Comparison of ENCODE assay signal across 23 cellular contexts in the genomic region with DNA sequence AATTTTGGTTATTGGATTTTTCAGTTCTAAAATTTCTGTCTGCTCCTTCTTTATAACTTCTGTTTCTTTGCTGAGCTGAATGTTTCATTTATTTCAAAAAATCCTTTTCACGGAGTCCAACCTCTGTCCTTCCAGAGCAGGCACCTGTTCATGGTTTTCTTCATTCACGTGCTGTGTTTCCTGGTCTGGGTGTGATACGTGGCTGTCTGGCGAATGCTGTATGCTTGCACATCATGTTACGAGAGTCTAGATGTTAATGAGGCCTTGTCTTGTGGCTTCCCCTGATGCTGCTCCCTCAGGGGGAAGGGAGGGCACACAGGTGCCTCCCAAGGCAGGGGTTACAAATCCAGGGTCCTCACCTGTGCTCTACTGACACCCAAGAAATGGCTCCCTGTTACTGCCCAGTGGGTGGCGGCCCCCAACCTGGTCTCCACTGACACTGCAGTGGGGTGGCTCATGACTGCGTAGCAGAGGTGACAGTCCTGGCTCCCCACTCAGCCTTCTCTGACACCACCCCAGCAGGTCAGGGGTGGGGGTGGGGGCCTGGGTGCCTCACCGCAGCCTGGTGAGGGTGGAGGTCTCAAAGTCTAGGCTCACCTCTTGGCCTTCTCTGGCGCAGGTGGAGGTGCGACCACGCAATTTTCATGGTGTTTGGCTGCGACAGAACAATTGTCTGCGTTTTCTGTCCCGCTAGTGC.
"Had no signal": no experiment of that assay in that cellular context is flagged by ENCODE, and none has a peak within 500 bp of the region (broad histone marks: within the 10 kb centered on the region; RNA-seq: fewer than 3 reads in every experiment).

No MANE protein-coding gene starts in this region.

- ATAC-seq: activated CD4-positive, CD25-positive, alpha-beta regulatory T cell treated with anti-CD3 and anti-CD28 coated beads, Interleukin-2, amount 50 U/mL, for 24 hours; naive thymus-derived CD8-positive, alpha-beta T cell; psoas muscle had no signal

- H3K4me1 ChIP-seq: lower lobe of right lung, psoas muscle, right atrium auricular region, thyroid gland had no signal

- H3K9me3 ChIP-seq: heart left ventricle, lower lobe of right lung, ovary, psoas muscle, right atrium auricular region, thyroid gland had no signal

- H3K36me3 Mint-ChIP-seq: activated naive CD8-positive, alpha-beta T cell treated with anti-CD3 and anti-CD28 coated beads, Interleukin-2, amount 10 ng/mL, durations not matched to agents 7 days and 5 days; naive thymus-derived CD8-positive, alpha-beta T cell had no signal

- H3K36me3 ChIP-seq: heart left ventricle, lower lobe of right lung, ovary, right atrium auricular region, thyroid gland had no signal

- H3K9me3 Mint-ChIP-seq: activated CD4-positive, alpha-beta memory T cell treated with anti-CD3 and anti-CD28 coated beads, Interleukin-2, amount 10 ng/mL, durations not matched to agents 7 days and 5 days; activated CD4-positive, alpha-beta T cell treated with anti-CD3 and anti-CD28 coated beads, Interleukin-2, amount 10 ng/mL, durations not matched to agents 24 days and 14 days; activated naive CD4-positive, alpha-beta T cell treated with anti-CD3 and anti-CD28 coated beads for 36 hours; activated naive CD8-positive, alpha-beta T cell treated with anti-CD3 and anti-CD28 coated beads, Interleukin-2, amount 10 ng/mL, durations not matched to agents 7 days and 5 days; activated T-helper 2 cell treated with anti-CD3 and anti-CD28 coated beads, Interferon-gamma antibody, Interleukin-2, Interleukin-4, amounts not matched to agents 10 μg/mL and 5 μg/mL and 100 μg/mL, durations not matched to agents 14 hours and 24 hours and 36 hours; naive thymus-derived CD8-positive, alpha-beta T cell; stimulated activated naive CD8-positive, alpha-beta T cell treated with anti-CD3 and anti-CD28 coated beads, Interleukin-15, Interleukin-2, amounts not matched to agents 100 ng/mL and 50 ng/mL, for 24 hours had no signal

- DNase-seq: activated CD4-positive, alpha-beta memory T cell treated with anti-CD3 and anti-CD28 coated beads, Interleukin-2, amount 10 ng/mL, durations not matched to agents 7 days and 5 days; activated CD4-positive, alpha-beta T cell treated with anti-CD3 and anti-CD28 coated beads, Interleukin-2, amount 10 ng/mL, durations not matched to agents 24 days and 14 days; activated naive CD4-positive, alpha-beta T cell treated with anti-CD3 and anti-CD28 coated beads for 36 hours; activated naive CD8-positive, alpha-beta T cell treated with anti-CD3 and anti-CD28 coated beads, Interleukin-2, amount 10 ng/mL, durations not matched to agents 7 days and 5 days; activated T-cell treated with anti-CD3 and anti-CD28 coated beads, Interleukin-2, amount 50 U/mL, for 1 hour; amniotic stem cell; cerebellar nuclear complex; cortex of kidney; heart left ventricle; lower lobe of right lung; naive thymus-derived CD8-positive, alpha-beta T cell; ovary; psoas muscle; stimulated activated CD4-positive, alpha-beta T cell treated with anti-CD3 and anti-CD28 coated beads, Interleukin-12 subunit alpha, Interleukin-12 subunit beta, amount 100 ng/mL, for 4 hours; stimulated activated CD4-positive, alpha-beta T cell treated with anti-CD3 and anti-CD28 coated beads, Interleukin-4, amount 100 ng/mL, for 4 hours; substantia nigra; thyroid gland had no signal

- H3K4me3 Mint-ChIP-seq: activated CD4-positive, alpha-beta memory T cell treated with anti-CD3 and anti-CD28 coated beads, Interleukin-2, amount 10 ng/mL, durations not matched to agents 7 days and 5 days; activated CD4-positive, alpha-beta T cell treated with anti-CD3 and anti-CD28 coated beads, Interleukin-2, amount 10 ng/mL, durations not matched to agents 24 days and 14 days; activated naive CD4-positive, alpha-beta T cell treated with anti-CD3 and anti-CD28 coated beads for 36 hours; activated naive CD8-positive, alpha-beta T cell treated with anti-CD3 and anti-CD28 coated beads, Interleukin-2, amount 10 ng/mL, durations not matched to agents 7 days and 5 days; naive thymus-derived CD8-positive, alpha-beta T cell; stimulated activated naive CD8-positive, alpha-beta T cell treated with anti-CD3 and anti-CD28 coated beads, Interleukin-15, Interleukin-2, amounts not matched to agents 100 ng/mL and 50 ng/mL, for 24 hours had no signal

- H3K27ac ChIP-seq: heart left ventricle, lower lobe of right lung, ovary, psoas muscle, right atrium auricular region, VCaP had no signal

- H3K27ac Mint-ChIP-seq: activated CD4-positive, alpha-beta memory T cell treated with anti-CD3 and anti-CD28 coated beads, Interleukin-2, amount 10 ng/mL, durations not matched to agents 7 days and 5 days; activated CD4-positive, alpha-beta T cell treated with anti-CD3 and anti-CD28 coated beads, Interleukin-2, amount 10 ng/mL, durations not matched to agents 24 days and 14 days; activated naive CD4-positive, alpha-beta T cell treated with anti-CD3 and anti-CD28 coated beads for 36 hours; activated naive CD8-positive, alpha-beta T cell treated with anti-CD3 and anti-CD28 coated beads, Interleukin-2, amount 10 ng/mL, durations not matched to agents 7 days and 5 days; activated T-helper 2 cell treated with anti-CD3 and anti-CD28 coated beads, Interferon-gamma antibody, Interleukin-2, Interleukin-4, amounts not matched to agents 10 μg/mL and 5 μg/mL and 100 μg/mL, durations not matched to agents 14 hours and 24 hours and 36 hours; stimulated activated naive CD8-positive, alpha-beta T cell treated with anti-CD3 and anti-CD28 coated beads, Interleukin-15, Interleukin-2, amounts not matched to agents 100 ng/mL and 50 ng/mL, for 24 hours had no signal

- FAIRE-seq: keratinocyte had no signal

- H3K27me3 ChIP-seq: heart left ventricle, ovary, right atrium auricular region, thyroid gland had no signal

- H3K4me3 ChIP-seq: heart left ventricle, lower lobe of right lung, ovary, psoas muscle, right atrium auricular region, thyroid gland had no signal

- H3K4me1 Mint-ChIP-seq: activated CD4-positive, alpha-beta T cell treated with anti-CD3 and anti-CD28 coated beads, Interleukin-2, amount 10 ng/mL, durations not matched to agents 24 days and 14 days; naive thymus-derived CD8-positive, alpha-beta T cell had no signal
